Comparison of ENCODE assay signal across 8 cellular contexts in genomic region chr11:819129-819931, GRCh38. TPM values are rescaled to one million over a fixed set of nuclear protein-coding genes. Genes with fewer than 3 reads are reported as not detected.
DNase-seq lines count a peak whose midpoint lies in the region; ATAC-seq and TF ChIP-seq lines count a peak whose summit lies in the region.

No MANE protein-coding gene starts in this region.

- no peaks in the 10 kb centered on the region for H3K27me3 ChIP-seq in GM23338 (ENCODE audit: insufficient read depth)
- H3K27me3 ChIP-seq in SJSA1 (replicated peaks), result no peaks in the 10 kb centered on the region
- peaks cover 6% of the 10 kb centered on the region for H3K27me3 ChIP-seq in gastroesophageal sphincter
- H3K27me3 ChIP-seq in neutrophil, result no peaks in the 10 kb centered on the region

- H3K27me3 Mint-ChIP-seq in GM23338 (ENCODE audit: insufficient read depth, low read depth, poor library complexity), result peaks cover 30% of the 10 kb centered on the region

- TF ChIP-seq EP300 in gastroesophageal sphincter (IDR thresholded peaks at IDR 0.05), result no peak

- DNase-seq in GM23338 (ENCODE audit: low spot score) (peak; percentile 97), LoVo (ENCODE audit: low spot score) (peak; percentile 95), SJSA1 (ENCODE audit: low read depth in 1 of 2, low spot score in 2 of 2) (peak; percentile 69 to 81), superior temporal gyrus (ENCODE audit: extremely low spot score) (peak; percentile 90)
- DNase-seq in activated naive CD4-positive, alpha-beta T cell treated with Interleukin-2 at 50 U/mL for 16 hours, result peak; percentile 88

- H3K27ac ChIP-seq in GM23338 (ENCODE audit: low read depth) (no peak overlapping the region), SJSA1 (peak overlapping the region; percentile 56; the same call in 1 of the 2 replicates), gastroesophageal sphincter (peak overlapping the region; percentile 75 to 100 (median 94)), neutrophil (peak overlapping the region; percentile 100)

- TF ChIP-seq CTCF in GM23338 (conservative IDR thresholded peaks at IDR 0.05; ENCODE audit: low read depth in 2 of 2) (no peak), gastroesophageal sphincter (IDR thresholded peaks at IDR 0.05) (peak in 3 of 4 experiments; percentile 15 to 54 (median 46)), neutrophil (IDR thresholded peaks at IDR 0.05) (peak; percentile 63)

- H3K9ac ChIP-seq in ES-I3 (ENCODE audit: low read depth, low read length), result peak overlapping the region; percentile 88

- WGBS in gastroesophageal sphincter (ENCODE audit: low coverage in 1 of 2), 2 donors, result no CpG with 5 or more reads among the region's 96 CpGs

- H3K9me3 ChIP-seq in ES-I3 (ENCODE audit: control insufficient read depth, insufficient read depth, low read length), result no peaks in the 10 kb centered on the region
- H3K9me3 ChIP-seq in SJSA1 (replicated peaks), result no peaks in the 10 kb centered on the region
- H3K9me3 ChIP-seq in gastroesophageal sphincter, result no peaks in the 10 kb centered on the region
- H3K9me3 ChIP-seq in neutrophil, result no peaks in the 10 kb centered on the region

- H3K27ac Mint-ChIP-seq in GM23338, result no peak overlapping the region

- peaks cover 6% of the 10 kb centered on the region; the same call in 1 of the 2 replicates for H3F3A ChIP-seq in GM23338 (replicated peaks; ENCODE audit: low read depth)

- H3K36me3 ChIP-seq in ES-I3 (ENCODE audit: insufficient read depth, low read length) (no peaks in the 10 kb centered on the region), GM23338 (ENCODE audit: insufficient read depth) (no peaks in the 10 kb centered on the region), SJSA1 (no peaks in the 10 kb centered on the region), gastroesophageal sphincter (peaks cover 0 to 35% of the 10 kb centered on the region in 2 donors), neutrophil (peaks cover 22% of the 10 kb centered on the region)

- H3K4me3 ChIP-seq in GM23338 (peak overlapping the region; percentile 73), SJSA1 (peak overlapping the region; percentile 91), gastroesophageal sphincter (peak overlapping the region; percentile 63 to 99), neutrophil (ENCODE audit: low read depth in 1 of 2, low read length in 1 of 2) (peak overlapping the region; percentile 91 to 94)

- peak; percentile 96 for TF ChIP-seq POLR2A in gastroesophageal sphincter (IDR thresholded peaks at IDR 0.05)

- peak overlapping the region; percentile 85 for H3K4me2 ChIP-seq in GM23338

- H3K9me2 ChIP-seq in GM23338 (ENCODE audit: insufficient read depth), result no peaks in the 10 kb centered on the region

- H3K4me1 ChIP-seq in ES-I3 (ENCODE audit: insufficient read depth, low read length) (peaks cover 14% of the 10 kb centered on the region; the same call in 1 of the 2 replicates), GM23338 (ENCODE audit: insufficient read depth) (peaks cover 7% of the 10 kb centered on the region; the same call in 1 of the 2 replicates), SJSA1 (replicated peaks) (peaks cover 22% of the 10 kb centered on the region), gastroesophageal sphincter (peaks cover 0 to 35% (median 18%) of the 10 kb centered on the region in 3 donors), neutrophil (ENCODE audit: control insufficient read depth in 1 of 2, insufficient read depth in 1 of 2, low read depth in 1 of 2, low read length in 1 of 2) (peaks cover 46 to 54% of the 10 kb centered on the region in 2 experiments)

- peak overlapping the region; percentile 69; the same call in 1 of the 2 replicates for H2AFZ ChIP-seq in GM23338

- ATAC-seq in GM23338 (peak; percentile 63), gastroesophageal sphincter (peak; percentile 86)

- H3K4me1 Mint-ChIP-seq in GM23338, result peaks cover 6% of the 10 kb centered on the region

- 0 out of 2 replicates have a peak, but pooled peaks cover 5% of the 10 kb centered on the region for H3K79me2 ChIP-seq in GM23338 (replicated peaks; ENCODE audit: insufficient read depth)

- H3K36me3 Mint-ChIP-seq in GM23338 (ENCODE audit: low read depth), result peaks cover 8% of the 10 kb centered on the region; the same call in 1 of the 3 replicates

- H3K9me3 Mint-ChIP-seq in GM23338, result no peaks in the 10 kb centered on the region

- H4K20me1 ChIP-seq in GM23338 (replicated peaks; ENCODE audit: insufficient read depth), result peaks cover 21% of the 10 kb centered on the region

- H3K4me3 Mint-ChIP-seq in GM23338, result peak overlapping the region; percentile 83; the same call in 2 of the 3 replicates

TF ChIP-seq in GM23338, 12 proteins besides CTCF, POLR2A, EP300 and RAD21:
- TF ChIP-seq ZNF331 (CRISPR knock-in tag; IDR thresholded peaks at IDR 0.05; ENCODE audit: low read depth), result no peak
- 0 out of 2 replicates have a peak, but pooled peaks have one; percentile 45 for TF ChIP-seq CREB1 (CRISPR knock-in tag; IDR thresholded peaks at IDR 0.05; ENCODE audit: low read depth)
- peak; percentile 87 for TF ChIP-seq POLR2AphosphoS5 (IDR thresholded peaks at IDR 0.05; ENCODE audit: low read depth)

RNA-seq across cellular contexts. Expression of gene PNPLA2, which starts 0.6 kb away (rescaled TPM):
- total RNA-seq in GM23338 (2014; rRNA removed; shearing (Covaris generic)), result 33.4 and 45.6 TPM in 2 replicates
- polyA plus RNA-seq in GM23338 (2016; fragmentation: Nextera tagmentation; extraction: Ambion mirVana), result 31.1 and 32.3 TPM in 2 replicates
- 5.0 and 9.8 TPM in 2 replicates for total RNA-seq in SJSA1 (2014; rRNA removed; shearing (Covaris generic))
- total RNA-seq in gastroesophageal sphincter, result 10 to 100 TPM; 39.7 to 79.4 (median 58.9) TPM

RNA-seq across cellular contexts. Expression of gene CRACR2B, which starts 8.4 kb away (rescaled TPM):
- total RNA-seq in GM23338 (2014; rRNA removed; shearing (Covaris generic)), result 58.0 and 64.1 TPM in 2 replicates
- polyA plus RNA-seq in GM23338 (2016; fragmentation: Nextera tagmentation; extraction: Ambion mirVana), result 55.9 and 59.4 TPM in 2 replicates
- not detected in 2 replicates for total RNA-seq in SJSA1 (2014; rRNA removed; shearing (Covaris generic))
- 10 to 100 TPM in 1 of 4 donors, 1 to 10 TPM in 3; 4.1 to 10.3 (median 6.4) TPM for total RNA-seq in gastroesophageal sphincter

RNA-seq across cellular contexts. Expression of gene RPLP2, which starts 9.6 kb away (rescaled TPM):
- 428 and 518 TPM in 2 replicates for total RNA-seq in GM23338 (2014; rRNA removed; shearing (Covaris generic))
- 1,782 and 2,023 TPM in 2 replicates for polyA plus RNA-seq in GM23338 (2016; fragmentation: Nextera tagmentation; extraction: Ambion mirVana)
- total RNA-seq in SJSA1 (2014; rRNA removed; shearing (Covaris generic)), result 504 and 706 TPM in 2 replicates
- 100 to 1,000 TPM; 165 to 880 (median 462) TPM for total RNA-seq in gastroesophageal sphincter

RNA-seq across cellular contexts. Expression of gene CD151, which starts 13.4 kb away (rescaled TPM):
- 109 and 119 TPM in 2 replicates for total RNA-seq in GM23338 (2014; rRNA removed; shearing (Covaris generic))
- polyA plus RNA-seq in GM23338 (2016; fragmentation: Nextera tagmentation; extraction: Ambion mirVana), result 62.9 and 64.4 TPM in 2 replicates
- 123 and 179 TPM in 2 replicates for total RNA-seq in SJSA1 (2014; rRNA removed; shearing (Covaris generic))
- total RNA-seq in gastroesophageal sphincter, result 100 to 1,000 TPM; 277 to 794 (median 465) TPM

RNA-seq across cellular contexts. Expression of gene PIDD1, which starts 14.3 kb away (rescaled TPM):
- 26.0 and 37.6 TPM in 2 replicates for total RNA-seq in GM23338 (2014; rRNA removed; shearing (Covaris generic))
- 22.7 and 25.6 TPM in 2 replicates for polyA plus RNA-seq in GM23338 (2016; fragmentation: Nextera tagmentation; extraction: Ambion mirVana)
- total RNA-seq in SJSA1 (2014; rRNA removed; shearing (Covaris generic)), result 2.1 and 2.4 TPM in 2 replicates
- 10 to 100 TPM in 2 of 4 donors, 1 to 10 TPM in 2; 1.6 to 23.7 (median 9.0) TPM for total RNA-seq in gastroesophageal sphincter

Comparison
In these comparisons a context has a peak if more than half of its experiments do, and no peak if none do; other contexts are left out.
1. CTCF ChIP-seq: peak in gastroesophageal sphincter (3 of 4) and neutrophil (single experiment); none in GM23338 (0 of 2).
2. Peak in every context shown above with its lines, with median percentiles within 50 percentile points of each other: DNase-seq and H3K4me3 ChIP-seq.